In the genomic region with DNA sequence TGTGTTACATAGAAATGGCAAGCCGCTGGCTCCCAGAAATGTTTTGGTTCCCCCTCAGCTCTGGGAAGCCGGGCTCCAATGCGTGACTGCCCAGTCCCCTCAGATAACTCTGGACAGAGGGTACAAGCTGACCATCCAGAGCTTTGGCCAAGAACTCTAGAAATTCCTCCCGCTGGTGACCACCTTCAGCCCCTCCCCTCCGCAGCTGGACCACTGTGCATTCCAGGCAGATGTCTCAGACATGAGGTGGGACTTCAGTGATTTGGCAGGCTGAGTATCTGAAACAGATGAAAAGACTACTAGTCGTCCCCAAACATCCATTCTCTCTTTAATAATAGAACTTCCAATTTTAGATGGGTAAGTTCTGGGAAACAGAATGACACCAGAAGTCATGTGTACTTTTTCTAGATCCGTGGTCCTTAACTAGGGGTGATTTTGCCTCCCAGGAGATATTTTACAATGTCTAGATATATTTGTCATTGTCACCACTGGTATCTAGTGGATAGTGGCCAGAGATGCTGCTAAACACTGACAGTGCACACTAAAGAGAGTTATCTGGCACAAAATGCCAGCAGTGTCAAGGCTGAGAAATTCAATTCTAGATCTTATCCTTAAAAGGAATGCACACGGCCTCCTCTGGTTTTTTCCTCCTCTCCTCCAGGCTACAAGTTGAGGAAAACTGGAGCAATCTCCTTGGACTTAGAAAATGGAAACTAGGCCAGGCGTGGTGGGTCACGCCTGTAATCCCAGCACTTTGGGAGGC, we compare ENCODE assay signal across 17 cellular contexts.
DNase-seq lines count a peak whose midpoint lies in the region; ATAC-seq and TF ChIP-seq lines count a peak whose summit lies in the region.
"Had no signal": no experiment of that assay in that cellular context is flagged by ENCODE, and none has a peak within 500 bp of the region (broad histone marks: within the 10 kb centered on the region; RNA-seq: fewer than 3 reads in every experiment).

No MANE protein-coding gene starts in this region.

- H3K4me2 ChIP-seq in osteoblast (ENCODE audit: insufficient read depth, low read length), result no peak overlapping the region

- no peak overlapping the region for H2AFZ ChIP-seq in osteoblast (ENCODE audit: low read length)

- no peak for ATAC-seq in HG02970 (IDR thresholded peaks at IDR 0.05; ENCODE audit: low FRiP score, unreplicated experiment)
- ATAC-seq in GM21737 (IDR thresholded peaks at IDR 0.05; ENCODE audit: unreplicated experiment), result no peak

- H3K4me1 ChIP-seq in osteoblast (ENCODE audit: insufficient read depth, low read length), result peaks cover 14% of the 10 kb centered on the region
- H3K4me1 ChIP-seq: Peyer's patch had no signal

- no peak overlapping the region for H3K4me3 ChIP-seq in osteoblast (ENCODE audit: insufficient read depth, low read length)
- H3K4me3 ChIP-seq: Peyer's patch had no signal

- H3K9me3 ChIP-seq in osteoblast (ENCODE audit: low read depth, low read length), result no peaks in the 10 kb centered on the region
- H3K9me3 ChIP-seq: Caco-2, Peyer's patch had no signal

- no peak for TF ChIP-seq CTCF in osteoblast (IDR thresholded peaks at IDR 0.05; ENCODE audit: extremely low read depth, low read depth, low read length)

- peak overlapping the region; percentile 54 for H3K27ac ChIP-seq in osteoblast (ENCODE audit: low read depth, low read length)
- H3K27ac ChIP-seq: Peyer's patch had no signal

- H3K27me3 ChIP-seq in osteoblast (ENCODE audit: insufficient read depth, low read length), result no peaks in the 10 kb centered on the region
- H3K27me3 ChIP-seq: Peyer's patch had no signal

- H3K79me2 ChIP-seq in osteoblast (ENCODE audit: insufficient read depth, low read length), result no peaks in the 10 kb centered on the region

- no peaks in the 10 kb centered on the region for H4K20me1 ChIP-seq in osteoblast (ENCODE audit: insufficient read depth, low read length)

- no peaks in the 10 kb centered on the region for H3K36me3 ChIP-seq in osteoblast (ENCODE audit: insufficient read depth, low read length)
- H3K36me3 ChIP-seq: Peyer's patch had no signal

- DNase-seq in LHCN-M2 (ENCODE audit: low read depth), result peak; percentile 75
- DNase-seq in astrocyte of the hippocampus (ENCODE audit: low read depth, low spot score), result peak; percentile 26
- no peak for DNase-seq in osteoblast (ENCODE audit: insufficient read length, low spot score, missing footprints)
- DNase-seq in hippocampal formation (lab: John Stamatoyannopoulos, UW), result no peak
- DNase-seq in DMS 273 treated with DMSO at 0.1 percent for 48 hours (lab: John Stamatoyannopoulos, UW), result no peak
- DNase-seq: Caco-2; CD4-positive, alpha-beta T cell; DND-41; NCI-H1694; NCI-H2081 treated with DMSO at 0.1 percent for 48 hours; NCI-H2171 treated with DMSO at 0.1 percent for 48 hours; NCI-H446; NCI-H526; Peyer's patch; SW 1271 had no signal

Comparison
In these comparisons a context has a peak if more than half of its experiments do, and no peak if none do; other contexts are left out.
1. DNase-seq: peak in LHCN-M2 (single experiment) and astrocyte of the hippocampus (single experiment); none in osteoblast (single experiment), hippocampal formation (0 of 2) and DMS 273 treated with DMSO at 0.1 percent for 48 hours (single experiment).